In the genomic region with DNA sequence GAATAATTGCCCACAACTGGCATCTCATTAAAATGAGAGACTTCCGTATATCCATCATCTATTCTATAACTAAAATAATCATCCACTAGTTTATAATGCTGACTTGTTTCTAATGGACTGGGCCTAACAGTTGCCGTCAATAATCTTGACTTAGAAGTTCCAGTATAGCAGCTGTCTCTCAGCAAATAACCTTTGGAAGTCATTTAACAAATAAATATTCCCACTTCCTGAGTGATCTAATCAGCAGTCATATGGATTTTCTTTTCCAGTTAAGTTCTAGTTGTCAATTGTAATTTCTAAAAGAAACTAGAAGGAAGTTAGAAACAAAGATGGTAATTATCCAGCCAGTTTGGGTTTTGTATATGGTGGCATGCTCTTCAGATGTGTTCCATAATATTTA, we compare ENCODE assay signal across 21 cellular contexts.
"Had no signal": no experiment of that assay in that cellular context is flagged by ENCODE, and none has a peak within 500 bp of the region (broad histone marks: within the 10 kb centered on the region; RNA-seq: fewer than 3 reads in every experiment).

No MANE protein-coding gene starts in this region.

- H3K36me3 ChIP-seq: MG63, SJCRH30 had no signal

- DNase-seq: IMR-90, Karpas-422, KG1, MG63, NCI-H1092 treated with DMSO at 0.1 percent for 48 hours, NCI-H1436, NCI-H187, NCI-H2029, NCI-H2081 treated with DMSO at 0.1 percent for 48 hours, NCI-H2171, NCI-H226, NCI-H446, NCI-H510A, NCI-H524 treated with DMSO at 0.1 percent for 48 hours, NCI-H69, NCI-H774, SHP77, SJCRH30 had no signal

- H3K9me3 ChIP-seq: MG63, SJCRH30 had no signal

- H3K4me1 ChIP-seq: SJCRH30 had no signal

- H3K27ac ChIP-seq: HL-60, RWPE1, SJCRH30 had no signal

- H3K4me3 ChIP-seq: MG63, SJCRH30 had no signal

- FAIRE-seq: HepG2 had no signal

- H3K27me3 ChIP-seq: MG63, SJCRH30 had no signal
